In genomic region chr22:49826603-49827306, GRCh38 we compare ENCODE assay signal across 8 cellular contexts. TPM values are rescaled to one million over a fixed set of nuclear protein-coding genes. Genes with fewer than 3 reads are reported as not detected.
DNase-seq lines count a peak whose midpoint lies in the region; ATAC-seq and TF ChIP-seq lines count a peak whose summit lies in the region.

No MANE protein-coding gene starts in this region.

- ATAC-seq in activated naive CD8-positive, alpha-beta T cell treated with anti-CD3 and anti-CD28 coated beads, Interleukin-2, amount 50 U/mL, for 24 hours = peak; percentile 5
- peak; percentile 70 for ATAC-seq in left ventricle myocardium superior

- H3K36me3 Mint-ChIP-seq in activated naive CD8-positive, alpha-beta T cell treated with anti-CD3 and anti-CD28 coated beads, Interleukin-2, amount 50 U/mL, for 24 hours (ENCODE audit: low read depth) = peaks cover 25% of the 10 kb centered on the region

- peaks cover 52% of the 10 kb centered on the region for H3K4me1 Mint-ChIP-seq in activated naive CD8-positive, alpha-beta T cell treated with anti-CD3 and anti-CD28 coated beads, Interleukin-2, amount 50 U/mL, for 24 hours

- H3K4me3 ChIP-seq in GM12864 (ENCODE audit: low read depth, low read length) = peak overlapping the region; percentile 93
- H3K4me3 ChIP-seq in LNCaP clone FGC (ENCODE audit: low read depth, low read length) = peak overlapping the region; percentile 79
- peak overlapping the region; percentile 83 for H3K4me3 ChIP-seq in rectal smooth muscle tissue (ENCODE audit: low read length)

- TF ChIP-seq CTCF in GM12864 (IDR thresholded peaks at IDR 0.05; ENCODE audit: low read depth, low read length, missing control alignments) (no peak), LNCaP clone FGC (IDR thresholded peaks at IDR 0.05; ENCODE audit: control insufficient read depth, extremely low read depth, insufficient read depth) (no peak)

- peaks cover 17% of the 10 kb centered on the region for H3K4me1 ChIP-seq in rectal smooth muscle tissue (ENCODE audit: control insufficient read depth, insufficient read depth, low read length)

- intact Hi-C loops in left ventricle myocardium superior (cut with micrococcal nuclease) = no loop called here

- H3K27ac ChIP-seq in rectal smooth muscle tissue (ENCODE audit: low read depth, low read length) = peak overlapping the region; percentile 89

- peak overlapping the region; percentile 53 for H3K9ac ChIP-seq in rectal smooth muscle tissue (ENCODE audit: low read length)

- H3K36me3 ChIP-seq in rectal smooth muscle tissue (ENCODE audit: control insufficient read depth, insufficient read depth, low read length) = peaks cover 15% of the 10 kb centered on the region

- DNase-seq in GM12864 (ENCODE audit: low read depth) = no peak
- DNase-seq in LNCaP clone FGC (ENCODE audit: low read depth) = no peak
- peak; percentile 37 for DNase-seq in activated naive CD8-positive, alpha-beta T cell treated with anti-CD3 and anti-CD28 coated beads, Interleukin-2, amount 50 U/mL, for 24 hours
- DNase-seq in left ventricle myocardium superior = peak; percentile 80
- DNase-seq in KG1 (lab: John Stamatoyannopoulos, UW) = no peak
- DNase-seq in NCI-H2171 treated with DMSO at 0.1 percent for 48 hours (lab: John Stamatoyannopoulos, UW) = no peak
- DNase-seq in pons (ENCODE audit: low spot score) = no peak

- no peaks in the 10 kb centered on the region for H3K27me3 ChIP-seq in rectal smooth muscle tissue (ENCODE audit: control insufficient read depth, insufficient read depth, low read length)

- H3K27me3 Mint-ChIP-seq in activated naive CD8-positive, alpha-beta T cell treated with anti-CD3 and anti-CD28 coated beads, Interleukin-2, amount 50 U/mL, for 24 hours = no peaks in the 10 kb centered on the region

- peak overlapping the region; percentile 93 for H3K27ac Mint-ChIP-seq in activated naive CD8-positive, alpha-beta T cell treated with anti-CD3 and anti-CD28 coated beads, Interleukin-2, amount 50 U/mL, for 24 hours

- no peaks in the 10 kb centered on the region for H3K9me3 Mint-ChIP-seq in activated naive CD8-positive, alpha-beta T cell treated with anti-CD3 and anti-CD28 coated beads, Interleukin-2, amount 50 U/mL, for 24 hours

- peak overlapping the region; percentile 90 for H3K4me3 Mint-ChIP-seq in activated naive CD8-positive, alpha-beta T cell treated with anti-CD3 and anti-CD28 coated beads, Interleukin-2, amount 50 U/mL, for 24 hours

RNA-seq across cellular contexts. Expression of gene BRD1, which starts 0.9 kb away (rescaled TPM):
- 18.7 TPM for total RNA-seq in left ventricle myocardium superior

RNA-seq across cellular contexts. Expression of gene ZBED4, which starts 26.9 kb away (rescaled TPM):
- 4.6 TPM for total RNA-seq in left ventricle myocardium superior

Comparison
In these comparisons a context has a peak if more than half of its experiments do, and no peak if none do; other contexts are left out.
1. DNase-seq: peak in activated naive CD8-positive, alpha-beta T cell treated with anti-CD3 and anti-CD28 coated beads, Interleukin-2, amount 50 U/mL, for 24 hours (single experiment) and left ventricle myocardium superior (single experiment); none in GM12864 (single experiment), LNCaP clone FGC (single experiment), KG1 (single experiment), NCI-H2171 treated with DMSO at 0.1 percent for 48 hours (single experiment) and pons (single experiment).
2. Peak in every context shown above with its lines, with median percentiles within 50 percentile points of each other: H3K4me3 ChIP-seq.